ENCODE assay signal across 8 cellular contexts in genomic region chr4:142817442-142817841, GRCh38.
A peak's percentile ranks its signal among the peaks of the same experiment; 100 is the strongest.
DNase-seq lines count a peak whose midpoint lies in the region; ATAC-seq lines count a peak whose summit lies in the region.

No MANE protein-coding gene starts in this region.

- DNase-seq in HK-2 (ENCODE audit: unreplicated experiment): peak; percentile 62
- peak; percentile 68 for DNase-seq in T-helper 2 cell treated with Interferon-gamma antibody and Interleukin-4, amounts not matched to agents 5 μg/mL and 100 μg/mL, for 36 hours (ENCODE audit: low spot score)
- peak; percentile 94 for DNase-seq in fibroblast of gingiva (ENCODE audit: low read depth)
- peak; percentile 34 to 44 for DNase-seq in stimulated activated CD4-positive, alpha-beta T cell treated with anti-CD3 and anti-CD28 coated beads, Interleukin-2, amount 100 ng/mL, for 24 hours
- no peak for DNase-seq in NAMALWA (ENCODE audit: low spot score)
- no peak for DNase-seq in OCI-M2 (lab: John Stamatoyannopoulos, UW; ENCODE audit: unreplicated experiment)
- DNase-seq in DMS79 treated with DMSO at 0.1 percent for 48 hours (lab: John Stamatoyannopoulos, UW): no peak

- no peak for ATAC-seq in GM18909 (IDR thresholded peaks at IDR 0.05; ENCODE audit: poor library complexity, unreplicated experiment)

- H3K27me3 Mint-ChIP-seq in T-helper 2 cell treated with Interferon-gamma antibody and Interleukin-4, amounts not matched to agents 5 μg/mL and 100 μg/mL, for 36 hours (ENCODE audit: low read depth): no peaks in the 10 kb centered on the region

- H3K4me1 Mint-ChIP-seq in T-helper 2 cell treated with Interferon-gamma antibody and Interleukin-4, amounts not matched to agents 5 μg/mL and 100 μg/mL, for 36 hours (ENCODE audit: low read depth): peaks cover 20% of the 10 kb centered on the region

- peak overlapping the region; percentile 44 for H3K4me3 Mint-ChIP-seq in T-helper 2 cell treated with Interferon-gamma antibody and Interleukin-4, amounts not matched to agents 5 μg/mL and 100 μg/mL, for 36 hours

- H3K27ac Mint-ChIP-seq in T-helper 2 cell treated with Interferon-gamma antibody and Interleukin-4, amounts not matched to agents 5 μg/mL and 100 μg/mL, for 36 hours: peak overlapping the region; percentile 39

- H3K9me3 Mint-ChIP-seq in T-helper 2 cell treated with Interferon-gamma antibody and Interleukin-4, amounts not matched to agents 5 μg/mL and 100 μg/mL, for 36 hours: peaks cover 5% of the 10 kb centered on the region

- H3K36me3 Mint-ChIP-seq in T-helper 2 cell treated with Interferon-gamma antibody and Interleukin-4, amounts not matched to agents 5 μg/mL and 100 μg/mL, for 36 hours (ENCODE audit: low read depth): no peaks in the 10 kb centered on the region

Comparison
In these comparisons a context has a peak if more than half of its experiments do, and no peak if none do; other contexts are left out.
1. DNase-seq: peak in HK-2 (single experiment), T-helper 2 cell treated with Interferon-gamma antibody and Interleukin-4, amounts not matched to agents 5 μg/mL and 100 μg/mL, for 36 hours (single experiment), fibroblast of gingiva (single experiment) and stimulated activated CD4-positive, alpha-beta T cell treated with anti-CD3 and anti-CD28 coated beads, Interleukin-2, amount 100 ng/mL, for 24 hours (2 of 2); none in NAMALWA (single experiment), OCI-M2 (single experiment) and DMS79 treated with DMSO at 0.1 percent for 48 hours (single experiment).